12 cellular contexts compared by ENCODE assay signal in the genomic region with DNA sequence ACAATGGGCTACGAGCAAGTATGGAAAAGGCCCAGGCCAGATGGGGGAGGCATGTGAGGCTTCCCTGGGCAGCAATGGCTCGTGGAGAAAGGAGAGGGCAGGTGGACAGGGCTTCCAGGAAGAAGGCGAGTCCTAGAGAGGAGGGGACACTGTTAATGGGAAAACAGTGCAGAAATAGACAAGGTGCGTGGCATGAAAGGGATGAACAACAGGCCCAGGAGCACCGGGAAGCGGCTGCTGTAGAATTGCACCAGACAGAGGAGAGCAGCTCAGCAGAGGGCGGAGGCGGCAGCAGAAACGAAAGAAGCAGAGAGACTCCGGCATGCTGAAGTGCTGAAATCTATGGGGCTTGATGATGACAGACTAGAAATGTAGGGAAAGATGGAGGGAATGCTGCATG.
A peak's percentile ranks its signal among the peaks of the same experiment; 100 is the strongest.
DNase-seq lines count a peak whose midpoint lies in the region; ATAC-seq and TF ChIP-seq lines count a peak whose summit lies in the region.
"Had no signal": no experiment of that assay in that cellular context is flagged by ENCODE, and none has a peak within 500 bp of the region (broad histone marks: within the 10 kb centered on the region; RNA-seq: fewer than 3 reads in every experiment).

No MANE protein-coding gene starts in this region.

- H3K9me3 ChIP-seq in H9 (ENCODE audit: control insufficient read depth, low read depth, low read length) (no peaks in the 10 kb centered on the region), mesenchymal stem cell (ENCODE audit: control insufficient read depth, low read length) (no peaks in the 10 kb centered on the region), Karpas-422 (ENCODE audit: low read length) (no peaks in the 10 kb centered on the region)
- H3K9me3 ChIP-seq: ascending aorta, gastroesophageal sphincter had no signal

- H3K36me3 Mint-ChIP-seq in CD14-positive monocyte (peaks cover 38 to 42% of the 10 kb centered on the region in 2 donors), H9 (ENCODE audit: insufficient read depth in 1 of 3, low read depth in 3 of 3) (peaks cover 28 to 48% (median 40%) of the 10 kb centered on the region in 3 experiments)
- H3K36me3 Mint-ChIP-seq in activated naive CD4-positive, alpha-beta T cell treated with anti-CD3 and anti-CD28 coated beads, Interleukin-2, amount 10 ng/mL, durations not matched to agents 7 days and 5 days: peaks cover 48% of the 10 kb centered on the region

- H3K4me1 Mint-ChIP-seq in CD14-positive monocyte (peaks cover 80% of the 10 kb centered on the region), H9 (peaks cover 61% of the 10 kb centered on the region in 2 experiments)
- peaks cover 90% of the 10 kb centered on the region for H3K4me1 Mint-ChIP-seq in activated naive CD4-positive, alpha-beta T cell treated with anti-CD3 and anti-CD28 coated beads, Interleukin-2, amount 10 ng/mL, durations not matched to agents 7 days and 5 days

- H3K4ac ChIP-seq in H9 (ENCODE audit: low read depth, low read length) (no peak overlapping the region), mesenchymal stem cell (ENCODE audit: low read depth in 1 of 2, low read length in 2 of 2) (no peak overlapping the region)

- WGBS in H9 (ENCODE audit: extremely low coverage, insufficient read length, low lambda C conversion rate): no CpG with 5 or more reads among the region's 10 CpGs
- 94% methylated on average over 9 of the region's 10 CpGs for WGBS in mesenchymal stem cell

- H2BK20ac ChIP-seq in H9 (ENCODE audit: low read depth, low read length, poor library complexity, severe bottlenecking): no peak overlapping the region

- intact Hi-C loops in CD14-positive monocyte (cut with micrococcal nuclease): no loop called here

- no peak overlapping the region for H2AK5ac ChIP-seq in H9 (ENCODE audit: insufficient read length, low read length)
- no peak overlapping the region for H2AK5ac ChIP-seq in mesenchymal stem cell (ENCODE audit: low read length, severe bottlenecking)

- H3K27ac ChIP-seq in H9 (ENCODE audit: insufficient read length, low read depth, low read length) (no peak overlapping the region), mesenchymal stem cell (ENCODE audit: low read length, poor library complexity, severe bottlenecking) (no peak overlapping the region), Karpas-422 (ENCODE audit: low read length) (no peak overlapping the region)
- H3K27ac ChIP-seq: ascending aorta, C4-2B, gastroesophageal sphincter had no signal

- peaks cover 3% of the 10 kb centered on the region; the same call in 1 of the 2 replicates for H3K79me2 ChIP-seq in H9 (ENCODE audit: insufficient read depth, low read length)
- no peaks in the 10 kb centered on the region for H3K79me2 ChIP-seq in Karpas-422 (ENCODE audit: low read length)

- H3K9me2 ChIP-seq in Karpas-422 (replicated peaks; ENCODE audit: insufficient read depth, low read length): no peaks in the 10 kb centered on the region

- H3K4me2 ChIP-seq in H9 (ENCODE audit: insufficient read depth, insufficient read length, low read length) (no peak overlapping the region), mesenchymal stem cell (ENCODE audit: low read length, poor library complexity, severe bottlenecking) (no peak overlapping the region), Karpas-422 (ENCODE audit: low read depth, low read length, poor library complexity, severe bottlenecking) (no peak overlapping the region)

- H3K27me3 ChIP-seq in H9 (ENCODE audit: insufficient read depth, low read length): no peaks in the 10 kb centered on the region
- no peaks in the 10 kb centered on the region for H3K27me3 ChIP-seq in mesenchymal stem cell (ENCODE audit: control insufficient read depth in 1 of 2, insufficient read depth in 1 of 2, low read length in 2 of 2)
- no peaks in the 10 kb centered on the region for H3K27me3 ChIP-seq in Karpas-422 (ENCODE audit: low read length)
- H3K27me3 ChIP-seq: ascending aorta, gastroesophageal sphincter had no signal

- no peak overlapping the region for H2BK120ac ChIP-seq in H9 (ENCODE audit: low read depth, low read length, poor library complexity, severe bottlenecking)
- no peak overlapping the region for H2BK120ac ChIP-seq in mesenchymal stem cell (ENCODE audit: low read depth, low read length)

- CTCF ChIA-PET in activated naive CD4-positive, alpha-beta T cell treated with anti-CD3 and anti-CD28 coated beads, Interleukin-2, amount 10 ng/mL, durations not matched to agents 7 days and 5 days (lab: Charles Lee): interaction anchor here (0.7 to 2.3 kb wide), 7 partner anchors 11 to 42 kb away, joined by 3 to 11 read pairs (median 3); no protein-coding TSS in a partner anchor

- no peak overlapping the region for H3K56ac ChIP-seq in H9 (ENCODE audit: insufficient read length, low read depth, low read length)

- H3K23ac ChIP-seq in H9 (ENCODE audit: insufficient read length, low read depth, low read length): no peak overlapping the region
- no peak overlapping the region for H3K23ac ChIP-seq in mesenchymal stem cell (ENCODE audit: low read length in 2 of 2)

- no peak for TF ChIP-seq CTCF in CD14-positive monocyte (IDR thresholded peaks at IDR 0.05)
- no peak for TF ChIP-seq CTCF in H9 (conservative IDR thresholded peaks at IDR 0.05)

- H3K18ac ChIP-seq in H9 (ENCODE audit: insufficient read length, low read depth, low read length): peak overlapping the region; percentile 21
- no peak overlapping the region for H3K18ac ChIP-seq in mesenchymal stem cell (ENCODE audit: low read depth in 1 of 2, low read length in 2 of 2)

- no peak overlapping the region for H3K4me3 Mint-ChIP-seq in CD14-positive monocyte
- no peak overlapping the region for H3K4me3 Mint-ChIP-seq in H9
- H3K4me3 Mint-ChIP-seq in activated naive CD4-positive, alpha-beta T cell treated with anti-CD3 and anti-CD28 coated beads, Interleukin-2, amount 10 ng/mL, durations not matched to agents 7 days and 5 days: peak overlapping the region; percentile 63

- H2BK15ac ChIP-seq in H9 (ENCODE audit: low read depth, low read length) (no peak overlapping the region), mesenchymal stem cell (ENCODE audit: low read depth, poor library complexity, severe bottlenecking) (peak overlapping the region; percentile 63)

- no peak overlapping the region; the same call in 1 of the 2 replicates for H3K14ac ChIP-seq in H9 (ENCODE audit: insufficient read depth, low read length)
- peak overlapping the region in 1 of 2 experiments; percentile 6 for H3K14ac ChIP-seq in mesenchymal stem cell (ENCODE audit: low read length in 2 of 2)

- peaks cover 21 to 43% of the 10 kb centered on the region in 2 experiments for H3K36me3 ChIP-seq in mesenchymal stem cell (ENCODE audit: control insufficient read depth in 1 of 2, insufficient read depth in 2 of 2, low read depth in 1 of 2, low read length in 2 of 2)
- no peaks in the 10 kb centered on the region for H3K36me3 ChIP-seq in Karpas-422 (ENCODE audit: insufficient read depth, low read length)

- H2AFZ ChIP-seq in H9 (ENCODE audit: low read length) (no peak overlapping the region), mesenchymal stem cell (ENCODE audit: low read depth, low read length) (no peak overlapping the region), Karpas-422 (ENCODE audit: low read length) (no peak overlapping the region)

- no peak overlapping the region for H4K5ac ChIP-seq in H9 (ENCODE audit: insufficient read length, low read depth, low read length)

- H2BK5ac ChIP-seq in H9 (ENCODE audit: insufficient read length, low read length) (no peak overlapping the region), mesenchymal stem cell (ENCODE audit: low read depth, low read length, poor library complexity, severe bottlenecking) (no peak overlapping the region)

- DNase-seq in CD14-positive monocyte (ENCODE audit: low spot score): no peak
- DNase-seq in H9: no peak
- peak; percentile 54 for DNase-seq in activated naive CD4-positive, alpha-beta T cell treated with anti-CD3 and anti-CD28 coated beads, Interleukin-2, amount 10 ng/mL, durations not matched to agents 7 days and 5 days
- DNase-seq in mesenchymal stem cell: no peak
- DNase-seq in Karpas-422: no peak
- DNase-seq in islet precursor cell: no peak
- DNase-seq: NCI-H1048 had no signal

- H3K79me1 ChIP-seq in H9 (ENCODE audit: insufficient read depth, low read depth, low read length, poor library complexity, severe bottlenecking) (no peaks in the 10 kb centered on the region), mesenchymal stem cell (replicated peaks; ENCODE audit: low read length, poor library complexity, severe bottlenecking) (peaks cover 51% of the 10 kb centered on the region)

- H3T11ph ChIP-seq in H9 (ENCODE audit: low read length): no peak overlapping the region

- H3K27me3 Mint-ChIP-seq in CD14-positive monocyte (ENCODE audit: low read depth in 3 of 3) (no peaks in the 10 kb centered on the region), H9 (ENCODE audit: low read depth) (no peaks in the 10 kb centered on the region; the same call in 1 of the 2 replicates)
- no peaks in the 10 kb centered on the region for H3K27me3 Mint-ChIP-seq in activated naive CD4-positive, alpha-beta T cell treated with anti-CD3 and anti-CD28 coated beads, Interleukin-2, amount 10 ng/mL, durations not matched to agents 7 days and 5 days

- no peak for ATAC-seq in HG02973 (IDR thresholded peaks at IDR 0.05; ENCODE audit: unreplicated experiment)
- no peak for ATAC-seq in GM19324 (IDR thresholded peaks at IDR 0.05; ENCODE audit: low FRiP score, unreplicated experiment)
- ATAC-seq: gastroesophageal sphincter had no signal

- H3K9ac ChIP-seq in H9 (ENCODE audit: extremely low read depth, insufficient read length, low read length): no peak overlapping the region
- no peak overlapping the region for H3K9ac ChIP-seq in mesenchymal stem cell (ENCODE audit: low read length)
- H3K9ac ChIP-seq in Karpas-422 (ENCODE audit: low read length): no peak overlapping the region

- H2BK12ac ChIP-seq in H9 (ENCODE audit: insufficient read length, low read depth, low read length) (no peak overlapping the region), mesenchymal stem cell (ENCODE audit: low read length in 2 of 2) (peak overlapping the region; percentile 11 to 45)

- H3K4me3 ChIP-seq in mesenchymal stem cell (ENCODE audit: insufficient read depth in 1 of 2, low read depth in 1 of 2, low read length in 2 of 2) (no peak overlapping the region), Karpas-422 (ENCODE audit: low read length) (no peak overlapping the region)
- H3K4me3 ChIP-seq: ascending aorta, gastroesophageal sphincter had no signal

- H4K20me1 ChIP-seq in H9 (ENCODE audit: control insufficient read depth, insufficient read depth, insufficient read length) (no peaks in the 10 kb centered on the region), Karpas-422 (ENCODE audit: insufficient read depth, low read depth, low read length) (peaks cover 8% of the 10 kb centered on the region; the same call in 1 of the 2 replicates)

- H3K23me2 ChIP-seq in H9 (ENCODE audit: insufficient read length, low read depth, low read length, poor library complexity, severe bottlenecking): no peaks in the 10 kb centered on the region

- H3K27ac Mint-ChIP-seq in CD14-positive monocyte (peak overlapping the region in 4 of 7 donors; percentile 10 to 70 (median 30)), H9 (peak overlapping the region in 2 of 3 experiments; percentile 15 to 65; a peak in 2 of 7 replicates)
- peak overlapping the region; percentile 93 for H3K27ac Mint-ChIP-seq in activated naive CD4-positive, alpha-beta T cell treated with anti-CD3 and anti-CD28 coated beads, Interleukin-2, amount 10 ng/mL, durations not matched to agents 7 days and 5 days

- peaks cover 16% of the 10 kb centered on the region for H3K4me1 ChIP-seq in H9 (ENCODE audit: insufficient read depth, low read length)
- peaks cover 10% of the 10 kb centered on the region for H3K4me1 ChIP-seq in mesenchymal stem cell (ENCODE audit: control insufficient read depth, insufficient read depth, low read depth, low read length)
- H3K4me1 ChIP-seq in Karpas-422 (ENCODE audit: low read length): peaks cover 14% of the 10 kb centered on the region

- H3K9me3 Mint-ChIP-seq in CD14-positive monocyte: peaks cover 0 to 3% (median 0%) of the 10 kb centered on the region in 7 donors
- H3K9me3 Mint-ChIP-seq in H9: peaks cover 6 to 13% of the 10 kb centered on the region in 2 experiments; a peak in 2 of 5 replicates
- no peaks in the 10 kb centered on the region for H3K9me3 Mint-ChIP-seq in activated naive CD4-positive, alpha-beta T cell treated with anti-CD3 and anti-CD28 coated beads, Interleukin-2, amount 10 ng/mL, durations not matched to agents 7 days and 5 days

- H4K91ac ChIP-seq in H9 (ENCODE audit: insufficient read length, low read depth, low read length): no peak overlapping the region
- peak overlapping the region; percentile 55 for H4K91ac ChIP-seq in mesenchymal stem cell (ENCODE audit: low read length)

- no peak overlapping the region for H4K8ac ChIP-seq in H9 (replicated peaks; ENCODE audit: insufficient read length, low read depth, low read length)
- H4K8ac ChIP-seq in mesenchymal stem cell (ENCODE audit: low read length): peak overlapping the region; percentile 59

Comparison
In these comparisons a context has a peak if more than half of its experiments do, and no peak if none do; other contexts are left out.
1. H3K27ac Mint-ChIP-seq: peak in every context shown above with its lines; median percentile 93 in activated naive CD4-positive, alpha-beta T cell treated with anti-CD3 and anti-CD28 coated beads, Interleukin-2, amount 10 ng/mL, durations not matched to agents 7 days and 5 days; 40 in H9; 30 in CD14-positive monocyte.